Comparison of ENCODE assay signal across 5 cellular contexts in the genomic region with DNA sequence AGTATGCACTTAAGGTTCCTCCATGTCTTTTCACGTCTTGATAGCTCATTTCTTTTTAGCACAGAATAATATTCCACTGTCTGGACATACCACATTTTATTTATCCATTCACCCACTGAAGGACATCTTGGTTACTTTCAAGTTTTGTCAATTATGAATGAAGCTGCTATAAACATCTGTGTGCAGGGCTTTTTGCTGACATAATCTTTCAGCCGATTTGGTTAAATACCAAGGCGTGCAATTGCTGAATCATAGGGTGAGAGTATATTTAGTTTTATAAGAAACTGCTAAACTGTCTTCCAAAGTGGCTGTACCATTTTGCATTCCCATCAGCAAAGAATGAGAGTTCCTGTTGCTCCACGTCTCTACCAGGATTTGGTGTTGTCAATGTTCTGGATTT.
"Had no signal": no experiment of that assay in that cellular context is flagged by ENCODE, and none has a peak within 500 bp of the region (broad histone marks: within the 10 kb centered on the region; RNA-seq: fewer than 3 reads in every experiment).

No MANE protein-coding gene starts in this region.

- DNase-seq: H9, HCEC 1CT, KBM-7 had no signal

- H2AFZ ChIP-seq: GM23338 had no signal

- H3K9ac ChIP-seq: KMS-11 had no signal

- H3K4me3 ChIP-seq: GM23338 had no signal

- ATAC-seq: GM23338 had no signal

- H3K4me2 ChIP-seq: GM23338, KMS-11 had no signal

- H3K27ac ChIP-seq: KMS-11 had no signal
